In the genomic region with DNA sequence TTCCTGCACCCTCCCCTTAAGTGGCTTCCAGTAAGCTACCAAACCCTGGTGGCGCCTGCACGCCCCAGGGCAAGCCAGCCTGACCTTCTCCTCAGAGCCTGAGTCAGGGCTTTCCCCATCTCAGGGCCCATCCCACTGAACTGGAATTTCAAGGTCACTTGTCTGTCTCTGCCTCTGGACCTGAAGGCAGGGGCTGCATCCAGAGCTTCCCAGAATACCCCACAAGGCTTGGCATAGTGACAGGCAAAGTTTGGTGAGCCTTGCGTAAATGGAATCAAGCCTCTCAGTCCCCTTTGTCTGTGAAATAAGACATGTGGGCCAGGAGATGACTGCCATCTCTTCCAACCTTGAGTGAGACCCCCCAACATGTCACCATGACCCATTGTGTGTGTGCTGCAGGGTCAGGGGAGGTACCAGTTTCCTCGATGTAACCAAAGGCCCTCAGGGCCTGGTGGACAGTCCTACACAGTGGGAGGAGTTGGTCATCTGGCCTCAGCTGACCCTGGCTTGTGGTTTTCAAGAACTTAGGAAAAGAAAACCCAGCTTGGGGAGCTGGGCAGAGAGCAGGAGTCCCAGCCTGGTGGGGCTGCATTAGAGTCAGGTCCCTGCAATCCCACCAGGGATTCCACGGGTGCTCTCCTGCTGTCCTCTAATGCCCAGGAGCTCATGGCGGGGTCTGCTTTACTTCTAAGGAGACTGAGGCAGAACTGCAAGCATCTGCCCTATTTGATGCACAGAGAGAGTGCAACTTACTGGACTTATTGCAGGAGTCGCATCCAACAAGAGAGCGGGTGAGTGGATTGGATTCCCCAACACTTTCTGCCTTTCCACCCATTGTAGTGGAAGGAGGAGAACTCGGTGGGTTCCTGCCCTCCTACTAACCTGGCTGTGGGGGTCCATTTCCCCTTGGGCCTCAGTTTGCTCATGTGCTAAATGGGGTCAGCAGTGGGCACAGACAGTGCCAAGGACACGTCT, we compare ENCODE assay signal across 21 cellular contexts. TPM values are rescaled to one million over a fixed set of nuclear protein-coding genes. Genes with fewer than 3 reads are reported as not detected.
DNase-seq lines count a peak whose midpoint lies in the region; ATAC-seq and TF ChIP-seq lines count a peak whose summit lies in the region.
"Had no signal": no experiment of that assay in that cellular context is flagged by ENCODE, and none has a peak within 500 bp of the region (broad histone marks: within the 10 kb centered on the region; RNA-seq: fewer than 3 reads in every experiment).

No MANE protein-coding gene starts in this region.

- H3K27ac ChIP-seq in SJSA1 = peak overlapping the region; percentile 79
- no peak overlapping the region for H3K27ac ChIP-seq in gastroesophageal sphincter
- H3K27ac ChIP-seq: body of pancreas, epithelial cell of prostate, lower lobe of right lung, spleen, tibial artery had no signal

- H3K36me3 ChIP-seq in SJSA1 = peaks cover 55% of the 10 kb centered on the region
- H3K36me3 ChIP-seq in gastroesophageal sphincter = no peaks in the 10 kb centered on the region
- H3K36me3 ChIP-seq: lower lobe of right lung, spleen, tibial artery had no signal

- TF ChIP-seq EP300 in gastroesophageal sphincter (IDR thresholded peaks at IDR 0.05) = no peak

- WGBS in gastroesophageal sphincter (ENCODE audit: low coverage in 1 of 2), 2 donors = 84 to 93% methylated on average over 3 to 6 of the region's 10 CpGs

- peak; percentile 17 for ATAC-seq in gastroesophageal sphincter
- ATAC-seq: body of pancreas; CD8-positive, alpha-beta T cell; lower lobe of right lung had no signal

- H3K4me1 ChIP-seq in SJSA1 (replicated peaks) (peaks cover 59% of the 10 kb centered on the region), gastroesophageal sphincter (peaks cover 0 to 22% (median 12%) of the 10 kb centered on the region in 3 donors)

- H3K27me3 ChIP-seq in SJSA1 (replicated peaks) (no peaks in the 10 kb centered on the region), gastroesophageal sphincter (peaks cover 77% of the 10 kb centered on the region)

- no peak for TF ChIP-seq CTCF in gastroesophageal sphincter (IDR thresholded peaks at IDR 0.05)

- H3K9me3 ChIP-seq in SJSA1 (replicated peaks) (no peaks in the 10 kb centered on the region), gastroesophageal sphincter (no peaks in the 10 kb centered on the region)
- H3K9me3 ChIP-seq: body of pancreas, lower lobe of right lung, spleen, tibial artery had no signal

- DNase-seq in ELR (ENCODE audit: low read depth) = peak; percentile 62
- peak; percentile 98 to 99 for DNase-seq in SJSA1 (ENCODE audit: low read depth in 1 of 2, low spot score in 2 of 2)
- no peak for DNase-seq in NCI-H146 (lab: John Stamatoyannopoulos, UW)
- DNase-seq in AG08396 (ENCODE audit: low spot score) = no peak
- no peak for DNase-seq in COLO829 (ENCODE audit: low spot score)
- DNase-seq in SKM-1 treated with dmso at 0.1 percent for 144 hours (lab: John Stamatoyannopoulos, UW; ENCODE audit: unreplicated experiment) = no peak
- DNase-seq: activated CD4-positive, alpha-beta T cell treated with anti-CD3 and anti-CD28 coated beads, Interleukin-2, amount 50 U/mL, for 48 hours; body of pancreas; dermis blood vessel endothelial cell; DND-41; glutamatergic neuron; immature natural killer cell; lower lobe of right lung; NCI-H1105 treated with DMSO at 0.1 percent for 48 hours; NCI-H774; spleen; tibial artery had no signal

- no peak for TF ChIP-seq POLR2A in gastroesophageal sphincter (IDR thresholded peaks at IDR 0.05)

- H3K4me3 ChIP-seq in SJSA1 (peak overlapping the region; percentile 21), gastroesophageal sphincter (no peak overlapping the region)
- H3K4me3 ChIP-seq: body of pancreas, lower lobe of right lung, spleen, tibial artery had no signal

RNA-seq across cellular contexts. Expression of a gene that starts 8.8 kb away (rescaled TPM):
- total RNA-seq in SJSA1 (2014; rRNA removed; shearing (Covaris generic)) = 30.3 and 41.6 TPM in 2 replicates
- total RNA-seq in gastroesophageal sphincter = under 1 TPM in 1 of 4 donors, not detected in 3; 0.31 TPM
- total RNA-seq: body of pancreas; CD8-positive, alpha-beta T cell; dermis blood vessel endothelial cell; lower lobe of right lung; posterior vena cava had no signal

Comparison
In these comparisons a context has a peak if more than half of its experiments do, and no peak if none do; other contexts are left out.
1. DNase-seq: peak in ELR (single experiment) and SJSA1 (2 of 2); none in NCI-H146 (single experiment), AG08396 (single experiment), COLO829 (single experiment) and SKM-1 treated with dmso at 0.1 percent for 144 hours (single experiment).
2. RNA of a gene that starts 8.8 kb away (total RNA-seq): 30.3 to 41.6 TPM in SJSA1; 0.31 TPM in gastroesophageal sphincter; every median in the first group is over 10 times any median in the second.